In the genomic region with DNA sequence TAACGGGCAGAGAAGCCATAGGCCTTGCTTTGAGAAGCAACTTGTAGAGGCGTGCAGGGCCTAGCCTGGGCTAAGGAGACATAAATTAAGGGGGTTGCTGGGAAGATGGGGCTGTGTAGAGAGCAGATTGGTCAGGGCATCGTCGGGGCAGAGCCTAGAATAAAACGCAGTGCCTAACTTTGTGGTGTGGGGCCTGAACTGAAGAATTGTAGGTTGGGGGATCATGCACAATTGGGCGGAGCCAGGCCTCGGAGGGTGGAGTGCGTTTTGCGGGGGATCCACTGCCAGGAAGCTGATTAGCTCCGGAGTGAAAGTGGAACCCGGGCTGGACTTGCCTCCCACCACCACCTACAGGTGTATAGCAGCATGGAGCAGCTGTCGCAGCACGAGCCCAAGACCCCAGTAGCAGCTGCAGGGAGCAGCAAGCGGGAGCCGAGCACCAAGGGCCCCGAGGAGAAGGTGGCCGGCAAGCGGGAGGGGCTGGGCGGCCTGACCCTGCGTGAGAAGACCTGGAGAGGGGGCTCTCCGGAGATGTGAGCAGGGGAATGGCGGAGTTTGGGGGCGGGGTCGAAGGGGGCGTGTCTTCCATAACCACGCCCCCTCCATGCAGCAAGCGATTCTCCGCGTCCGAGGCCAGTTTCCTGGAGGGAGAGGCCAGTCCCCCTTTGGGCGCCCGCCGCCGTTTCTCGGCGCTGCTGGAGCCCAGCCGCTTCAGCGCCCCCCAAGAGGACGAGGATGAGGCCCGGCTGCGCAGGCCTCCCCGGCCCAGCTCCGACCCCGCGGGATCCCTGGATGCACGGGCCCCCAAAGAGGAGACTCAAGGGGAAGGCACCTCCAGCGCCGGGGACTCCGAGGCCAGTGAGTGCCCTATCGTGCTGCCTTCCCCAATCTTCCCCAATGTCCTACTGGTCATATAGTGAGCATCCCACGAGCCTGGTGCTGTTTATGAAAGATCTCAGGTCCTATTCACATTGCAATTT, we compare ENCODE assay signal across 9 cellular contexts.
DNase-seq lines count a peak whose midpoint lies in the region; FAIRE-seq and TF ChIP-seq lines count a peak whose summit lies in the region.
"Had no signal": no experiment of that assay in that cellular context is flagged by ENCODE, and none has a peak within 500 bp of the region (broad histone marks: within the 10 kb centered on the region; RNA-seq: fewer than 3 reads in every experiment).

No MANE protein-coding gene starts in this region.

- H3K27me3 ChIP-seq in iPS-15b (ENCODE audit: control insufficient read depth, insufficient read depth, low read length) = no peaks in the 10 kb centered on the region

- H3K36me3 ChIP-seq in iPS-15b (ENCODE audit: control insufficient read depth, insufficient read depth, low read length) = peaks cover 5% of the 10 kb centered on the region

- FAIRE-seq in GM19239 (lab: Jason Lieb, UNC) = peak; percentile 56
- FAIRE-seq: islet of Langerhans had no signal

- no peaks in the 10 kb centered on the region for H3K9me3 ChIP-seq in iPS-15b (ENCODE audit: control insufficient read depth, insufficient read depth, low read length)

- H3K4me3 ChIP-seq in iPS-15b (ENCODE audit: low read depth, low read length) = peak overlapping the region; percentile 67

- H3K27ac ChIP-seq in RWPE1 = peak overlapping the region; percentile 25; the same call in 1 of the 2 replicates

- CTCF ChIA-PET in RWPE1 (lab: Yijun Ruan, JAX) = no interaction called here

- H3K4me1 ChIP-seq in iPS-15b (ENCODE audit: control insufficient read depth, insufficient read depth, low read length) = peaks cover 11% of the 10 kb centered on the region

- DNase-seq in 8988T (peak; percentile 72), GM19239 (ENCODE audit: insufficient read length, low spot score) (peak; percentile 96), RWPE1 (ENCODE audit: low spot score) (peak; percentile 62), amniotic epithelial cell (ENCODE audit: low read depth) (peak; percentile 39), amniotic stem cell (lab: John Stamatoyannopoulos, UW) (no peak), DMS 273 (lab: John Stamatoyannopoulos, UW; ENCODE audit: unreplicated experiment) (no peak)
- DNase-seq in stimulated activated CD4-positive, alpha-beta T cell treated with anti-CD3 and anti-CD28 coated beads, Interleukin-12 subunit alpha, Interleukin-12 subunit beta, amount 100 ng/mL, for 48 hours (ENCODE audit: low read depth in 2 of 3, low spot score in 1 of 3) = peak; percentile 46 to 59 (median 49)

- peak overlapping the region; percentile 65 for H3K9ac ChIP-seq in iPS-15b (ENCODE audit: low read depth, low read length)

- no peak for TF ChIP-seq CTCF in RWPE1 (conservative IDR thresholded peaks at IDR 0.05; ENCODE audit: low read depth)

- POLR2A ChIA-PET in RWPE1 (lab: Yijun Ruan, JAX; ENCODE audit: low non-redundant PET) = no interaction called here

Comparison
In these comparisons a context has a peak if more than half of its experiments do, and no peak if none do; other contexts are left out.
1. DNase-seq: peak in 8988T (single experiment), GM19239 (single experiment), RWPE1 (single experiment), amniotic epithelial cell (single experiment) and stimulated activated CD4-positive, alpha-beta T cell treated with anti-CD3 and anti-CD28 coated beads, Interleukin-12 subunit alpha, Interleukin-12 subunit beta, amount 100 ng/mL, for 48 hours (3 of 3); none in amniotic stem cell (single experiment) and DMS 273 (single experiment).